1 cellular context compared by ENCODE assay signal in genomic region chr6:165850434-165851019, GRCh38.
TF ChIP-seq lines count a peak whose summit lies in the region.

No MANE protein-coding gene starts in this region.

TF ChIP-seq in H1, 55 proteins besides CTCF, POLR2A, EP300 and RAD21:
- TF ChIP-seq CHD7 (IDR thresholded peaks at IDR 0.05; ENCODE audit: insufficient replicate concordance, low read length), result no peak
- TF ChIP-seq ASH2L (IDR thresholded peaks at IDR 0.05; ENCODE audit: low read length), result no peak
- no peak for TF ChIP-seq EZH2 (IDR thresholded peaks at IDR 0.05; ENCODE audit: low read depth, low read length, severe bottlenecking)
